1 cellular context compared by ENCODE assay signal in the genomic region with DNA sequence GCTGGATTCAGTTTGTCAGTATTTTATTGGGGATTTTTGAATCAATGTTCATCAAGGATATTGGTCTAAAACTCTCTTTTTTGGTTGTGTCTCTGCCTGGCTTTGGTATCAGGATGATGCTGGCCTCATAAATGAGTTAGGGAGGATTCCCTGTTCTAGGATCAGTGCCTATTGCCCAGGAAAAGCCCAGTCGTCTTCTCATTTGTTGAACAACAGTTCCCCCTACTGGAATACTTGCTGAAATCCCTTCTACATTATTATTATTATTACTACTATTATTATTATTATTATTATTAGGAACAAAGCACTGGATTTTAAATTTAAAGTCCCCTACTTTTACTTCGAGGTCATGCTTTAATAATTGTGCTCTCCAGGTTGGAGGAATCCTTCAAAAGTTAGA.
TF ChIP-seq lines count a peak whose summit lies in the region.

No MANE protein-coding gene starts in this region.

TF ChIP-seq in H1, 55 proteins besides CTCF, POLR2A, EP300 and RAD21:
- TF ChIP-seq, protein P1, sequence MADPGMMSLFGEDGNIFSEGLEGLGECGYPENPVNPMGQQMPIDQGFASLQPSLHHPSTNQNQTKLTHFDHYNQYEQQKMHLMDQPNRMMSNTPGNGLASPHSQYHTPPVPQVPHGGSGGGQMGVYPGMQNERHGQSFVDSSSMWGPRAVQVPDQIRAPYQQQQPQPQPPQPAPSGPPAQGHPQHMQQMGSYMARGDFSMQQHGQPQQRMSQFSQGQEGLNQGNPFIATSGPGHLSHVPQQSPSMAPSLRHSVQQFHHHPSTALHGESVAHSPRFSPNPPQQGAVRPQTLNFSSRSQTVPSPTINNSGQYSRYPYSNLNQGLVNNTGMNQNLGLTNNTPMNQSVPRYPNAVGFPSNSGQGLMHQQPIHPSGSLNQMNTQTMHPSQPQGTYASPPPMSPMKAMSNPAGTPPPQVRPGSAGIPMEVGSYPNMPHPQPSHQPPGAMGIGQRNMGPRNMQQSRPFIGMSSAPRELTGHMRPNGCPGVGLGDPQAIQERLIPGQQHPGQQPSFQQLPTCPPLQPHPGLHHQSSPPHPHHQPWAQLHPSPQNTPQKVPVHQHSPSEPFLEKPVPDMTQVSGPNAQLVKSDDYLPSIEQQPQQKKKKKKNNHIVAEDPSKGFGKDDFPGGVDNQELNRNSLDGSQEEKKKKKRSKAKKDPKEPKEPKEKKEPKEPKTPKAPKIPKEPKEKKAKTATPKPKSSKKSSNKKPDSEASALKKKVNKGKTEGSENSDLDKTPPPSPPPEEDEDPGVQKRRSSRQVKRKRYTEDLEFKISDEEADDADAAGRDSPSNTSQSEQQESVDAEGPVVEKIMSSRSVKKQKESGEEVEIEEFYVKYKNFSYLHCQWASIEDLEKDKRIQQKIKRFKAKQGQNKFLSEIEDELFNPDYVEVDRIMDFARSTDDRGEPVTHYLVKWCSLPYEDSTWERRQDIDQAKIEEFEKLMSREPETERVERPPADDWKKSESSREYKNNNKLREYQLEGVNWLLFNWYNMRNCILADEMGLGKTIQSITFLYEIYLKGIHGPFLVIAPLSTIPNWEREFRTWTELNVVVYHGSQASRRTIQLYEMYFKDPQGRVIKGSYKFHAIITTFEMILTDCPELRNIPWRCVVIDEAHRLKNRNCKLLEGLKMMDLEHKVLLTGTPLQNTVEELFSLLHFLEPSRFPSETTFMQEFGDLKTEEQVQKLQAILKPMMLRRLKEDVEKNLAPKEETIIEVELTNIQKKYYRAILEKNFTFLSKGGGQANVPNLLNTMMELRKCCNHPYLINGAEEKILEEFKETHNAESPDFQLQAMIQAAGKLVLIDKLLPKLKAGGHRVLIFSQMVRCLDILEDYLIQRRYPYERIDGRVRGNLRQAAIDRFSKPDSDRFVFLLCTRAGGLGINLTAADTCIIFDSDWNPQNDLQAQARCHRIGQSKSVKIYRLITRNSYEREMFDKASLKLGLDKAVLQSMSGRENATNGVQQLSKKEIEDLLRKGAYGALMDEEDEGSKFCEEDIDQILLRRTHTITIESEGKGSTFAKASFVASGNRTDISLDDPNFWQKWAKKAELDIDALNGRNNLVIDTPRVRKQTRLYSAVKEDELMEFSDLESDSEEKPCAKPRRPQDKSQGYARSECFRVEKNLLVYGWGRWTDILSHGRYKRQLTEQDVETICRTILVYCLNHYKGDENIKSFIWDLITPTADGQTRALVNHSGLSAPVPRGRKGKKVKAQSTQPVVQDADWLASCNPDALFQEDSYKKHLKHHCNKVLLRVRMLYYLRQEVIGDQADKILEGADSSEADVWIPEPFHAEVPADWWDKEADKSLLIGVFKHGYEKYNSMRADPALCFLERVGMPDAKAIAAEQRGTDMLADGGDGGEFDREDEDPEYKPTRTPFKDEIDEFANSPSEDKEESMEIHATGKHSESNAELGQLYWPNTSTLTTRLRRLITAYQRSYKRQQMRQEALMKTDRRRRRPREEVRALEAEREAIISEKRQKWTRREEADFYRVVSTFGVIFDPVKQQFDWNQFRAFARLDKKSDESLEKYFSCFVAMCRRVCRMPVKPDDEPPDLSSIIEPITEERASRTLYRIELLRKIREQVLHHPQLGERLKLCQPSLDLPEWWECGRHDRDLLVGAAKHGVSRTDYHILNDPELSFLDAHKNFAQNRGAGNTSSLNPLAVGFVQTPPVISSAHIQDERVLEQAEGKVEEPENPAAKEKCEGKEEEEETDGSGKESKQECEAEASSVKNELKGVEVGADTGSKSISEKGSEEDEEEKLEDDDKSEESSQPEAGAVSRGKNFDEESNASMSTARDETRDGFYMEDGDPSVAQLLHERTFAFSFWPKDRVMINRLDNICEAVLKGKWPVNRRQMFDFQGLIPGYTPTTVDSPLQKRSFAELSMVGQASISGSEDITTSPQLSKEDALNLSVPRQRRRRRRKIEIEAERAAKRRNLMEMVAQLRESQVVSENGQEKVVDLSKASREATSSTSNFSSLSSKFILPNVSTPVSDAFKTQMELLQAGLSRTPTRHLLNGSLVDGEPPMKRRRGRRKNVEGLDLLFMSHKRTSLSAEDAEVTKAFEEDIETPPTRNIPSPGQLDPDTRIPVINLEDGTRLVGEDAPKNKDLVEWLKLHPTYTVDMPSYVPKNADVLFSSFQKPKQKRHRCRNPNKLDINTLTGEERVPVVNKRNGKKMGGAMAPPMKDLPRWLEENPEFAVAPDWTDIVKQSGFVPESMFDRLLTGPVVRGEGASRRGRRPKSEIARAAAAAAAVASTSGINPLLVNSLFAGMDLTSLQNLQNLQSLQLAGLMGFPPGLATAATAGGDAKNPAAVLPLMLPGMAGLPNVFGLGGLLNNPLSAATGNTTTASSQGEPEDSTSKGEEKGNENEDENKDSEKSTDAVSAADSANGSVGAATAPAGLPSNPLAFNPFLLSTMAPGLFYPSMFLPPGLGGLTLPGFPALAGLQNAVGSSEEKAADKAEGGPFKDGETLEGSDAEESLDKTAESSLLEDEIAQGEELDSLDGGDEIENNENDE (IDR thresholded peaks at IDR 0.05; ENCODE audit: insufficient replicate concordance, low read length): no peak
- TF ChIP-seq CBX5 (IDR thresholded peaks at IDR 0.05; ENCODE audit: low read depth, low read length) (no peak), NRF1 (IDR thresholded peaks at IDR 0.05; ENCODE audit: low read depth, low read length) (no peak), SIRT6 (IDR thresholded peaks at IDR 0.05; ENCODE audit: low read length) (no peak), BCL11A (IDR thresholded peaks at IDR 0.05; ENCODE audit: low read depth in 2 of 2, low read length in 2 of 2) (no peak), JUND (IDR thresholded peaks at IDR 0.05; ENCODE audit: low read length) (no peak)
- TF ChIP-seq, protein P2, sequence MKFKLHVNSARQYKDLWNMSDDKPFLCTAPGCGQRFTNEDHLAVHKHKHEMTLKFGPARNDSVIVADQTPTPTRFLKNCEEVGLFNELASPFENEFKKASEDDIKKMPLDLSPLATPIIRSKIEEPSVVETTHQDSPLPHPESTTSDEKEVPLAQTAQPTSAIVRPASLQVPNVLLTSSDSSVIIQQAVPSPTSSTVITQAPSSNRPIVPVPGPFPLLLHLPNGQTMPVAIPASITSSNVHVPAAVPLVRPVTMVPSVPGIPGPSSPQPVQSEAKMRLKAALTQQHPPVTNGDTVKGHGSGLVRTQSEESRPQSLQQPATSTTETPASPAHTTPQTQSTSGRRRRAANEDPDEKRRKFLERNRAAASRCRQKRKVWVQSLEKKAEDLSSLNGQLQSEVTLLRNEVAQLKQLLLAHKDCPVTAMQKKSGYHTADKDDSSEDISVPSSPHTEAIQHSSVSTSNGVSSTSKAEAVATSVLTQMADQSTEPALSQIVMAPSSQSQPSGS (IDR thresholded peaks at IDR 0.05; ENCODE audit: low read length): no peak
